1 cellular context compared by ENCODE assay signal in genomic region chr10:32943854-32944661, GRCh38.
TF ChIP-seq lines count a peak whose summit lies in the region.

No MANE protein-coding gene starts in this region.

TF ChIP-seq in HepG2, 621 proteins besides CTCF, POLR2A, EP300 and RAD21 (continued from another document and continues in another):
- TF ChIP-seq NFKB2 (CRISPR knock-in tag; IDR thresholded peaks at IDR 0.05; ENCODE audit: borderline replicate concordance) (peak; percentile 49; the same call in 1 of the 2 replicates), MIER2 (CRISPR knock-in tag; IDR thresholded peaks at IDR 0.05) (peak; percentile 34; the same call in 1 of the 2 replicates), MXD1 (CRISPR knock-in tag; IDR thresholded peaks at IDR 0.05) (no peak), ZNF383 (CRISPR knock-in tag; IDR thresholded peaks at IDR 0.05; ENCODE audit: borderline replicate concordance) (no peak), PHF20 (CRISPR knock-in tag; IDR thresholded peaks at IDR 0.05) (no peak), ATRX (CRISPR knock-in tag; IDR thresholded peaks at IDR 0.05; ENCODE audit: borderline replicate concordance) (no peak), HIVEP1 (CRISPR knock-in tag; IDR thresholded peaks at IDR 0.05) (no peak; the same call in 1 of the 2 replicates), REXO4 (CRISPR knock-in tag; IDR thresholded peaks at IDR 0.05; ENCODE audit: borderline replicate concordance) (no peak), DNMT1 (CRISPR knock-in tag; IDR thresholded peaks at IDR 0.05) (no peak), ATF5 (CRISPR knock-in tag; IDR thresholded peaks at IDR 0.05; ENCODE audit: low read depth) (no peak), ETV5 (CRISPR knock-in tag; IDR thresholded peaks at IDR 0.05; ENCODE audit: borderline replicate concordance) (peak; percentile 50; the same call in 1 of the 2 replicates), ATM (IDR thresholded peaks at IDR 0.05; ENCODE audit: borderline replicate concordance) (no peak), UBTF (CRISPR knock-in tag; IDR thresholded peaks at IDR 0.05) (peak; percentile 82), DBP (CRISPR knock-in tag; IDR thresholded peaks at IDR 0.05; ENCODE audit: not compliant biosample characterization) (no peak), HIC2 (CRISPR knock-in tag; IDR thresholded peaks at IDR 0.05; ENCODE audit: low read depth) (peak; percentile 73; the same call in 1 of the 2 replicates), ZBTB33 (CRISPR knock-in tag; IDR thresholded peaks at IDR 0.05) (no peak), YEATS2 (CRISPR knock-in tag; IDR thresholded peaks at IDR 0.05; ENCODE audit: borderline replicate concordance) (peak; percentile 74; the same call in 1 of the 2 replicates), EZH2 (conservative IDR thresholded peaks at IDR 0.05; ENCODE audit: low read depth, low read length) (no peak), GATAD1 (CRISPR knock-in tag; IDR thresholded peaks at IDR 0.05) (peak; percentile 50; the same call in 1 of the 2 replicates), ZNF24 (IDR thresholded peaks at IDR 0.05) (no peak), PHF5A (CRISPR knock-in tag; IDR thresholded peaks at IDR 0.05; ENCODE audit: low read depth, unreplicated experiment) (peak; percentile 26), ZNF382 (CRISPR knock-in tag; IDR thresholded peaks at IDR 0.05; ENCODE audit: borderline replicate concordance) (no peak), SIX4 (CRISPR knock-in tag; IDR thresholded peaks at IDR 0.05) (peak; percentile 27; the same call in 1 of the 2 replicates), SAFB2 (CRISPR knock-in tag; IDR thresholded peaks at IDR 0.05; ENCODE audit: borderline replicate concordance, low read depth) (no peak), PCBP1 (IDR thresholded peaks at IDR 0.05; ENCODE audit: borderline replicate concordance, low read depth, low read length) (no peak), HBP1 (CRISPR knock-in tag; IDR thresholded peaks at IDR 0.05; ENCODE audit: low read depth) (peak; percentile 65; the same call in 1 of the 2 replicates), ZNF790 (CRISPR knock-in tag; IDR thresholded peaks at IDR 0.05; ENCODE audit: borderline replicate concordance) (no peak), CBX2 (IDR thresholded peaks at IDR 0.05; ENCODE audit: low read depth, low read length) (no peak), CBX2 (CRISPR knock-in tag; IDR thresholded peaks at IDR 0.05; ENCODE audit: low read depth) (0 out of 2 replicates have a peak, but pooled peaks have one; percentile 71), ZNF766 (CRISPR knock-in tag; IDR thresholded peaks at IDR 0.05; ENCODE audit: borderline replicate concordance) (no peak), TRAFD1 (CRISPR knock-in tag; IDR thresholded peaks at IDR 0.05; ENCODE audit: borderline replicate concordance) (no peak), STAT6 (CRISPR knock-in tag; IDR thresholded peaks at IDR 0.05; ENCODE audit: borderline replicate concordance) (0 out of 2 replicates have a peak, but pooled peaks have one; percentile 42), DZIP1 (CRISPR knock-in tag; IDR thresholded peaks at IDR 0.05) (no peak), ZBTB42 (CRISPR knock-in tag; IDR thresholded peaks at IDR 0.05) (no peak), GATAD2A (CRISPR knock-in tag; IDR thresholded peaks at IDR 0.05) (peak; percentile 76; the same call in 1 of the 2 replicates), FOXO4 (CRISPR knock-in tag; conservative IDR thresholded peaks at IDR 0.05) (no peak), PRPF4 (IDR thresholded peaks at IDR 0.05; ENCODE audit: low read depth, low read length, poor library complexity, severe bottlenecking) (no peak), BATF2 (CRISPR knock-in tag; IDR thresholded peaks at IDR 0.05) (no peak)
